ENCODE assay signal across 16 cellular contexts in genomic region chr22:46240506-46240905, GRCh38. TPM values are rescaled to one million over a fixed set of nuclear protein-coding genes. Genes with fewer than 3 reads are reported as not detected.
"Had no signal": no experiment of that assay in that cellular context is flagged by ENCODE, and none has a peak within 500 bp of the region (broad histone marks: within the 10 kb centered on the region; RNA-seq: fewer than 3 reads in every experiment).

No MANE protein-coding gene starts in this region.

- H3K4me3 ChIP-seq: cardiac muscle cell, esophagus muscularis mucosa, prostate gland, testis had no signal

- H3K4me3 Mint-ChIP-seq: activated T-cell treated with anti-CD3 and anti-CD28 coated beads, Interleukin-2, amount 50 U/mL, for 72 hours; nephron had no signal

- H3K9me3 Mint-ChIP-seq: activated T-cell treated with anti-CD3 and anti-CD28 coated beads, Interleukin-2, amount 50 U/mL, for 72 hours; memory B cell; nephron had no signal

- DNase-seq: activated CD4-positive, CD25-positive, alpha-beta regulatory T cell; activated gamma-delta T cell treated with Interleukin-2 at 50 U/mL for 16 hours; activated T-cell treated with anti-CD3 and anti-CD28 coated beads, Interleukin-2, amount 50 U/mL, for 72 hours; foreskin fibroblast; glutamatergic neuron; left colon; occipital lobe; stimulated activated CD4-positive, alpha-beta T cell treated with anti-CD3 and anti-CD28 coated beads, Interleukin-2, amount 100 ng/mL, for 24 hours; stimulated activated naive CD8-positive, alpha-beta T cell treated with anti-CD3 and anti-CD28 coated beads, Interleukin-15, Interleukin-2, amounts not matched to agents 100 U/mL and 50 U/mL, for 24 hours; testis had no signal

- H3K36me3 ChIP-seq: prostate gland had no signal

- H3K9me3 ChIP-seq: esophagus muscularis mucosa, prostate gland, testis had no signal

- H3K27me3 ChIP-seq: cardiac muscle cell, esophagus muscularis mucosa, testis had no signal

- H3K27me3 Mint-ChIP-seq: memory B cell had no signal

- H3K4me1 ChIP-seq: prostate gland had no signal

- H3K27ac Mint-ChIP-seq: activated T-cell treated with anti-CD3 and anti-CD28 coated beads, Interleukin-2, amount 50 U/mL, for 72 hours; nephron had no signal

- ATAC-seq: activated T-cell treated with anti-CD3 and anti-CD28 coated beads, Interleukin-2, amount 50 U/mL, for 72 hours; sciatic nerve; stimulated activated naive CD8-positive, alpha-beta T cell treated with anti-CD3 and anti-CD28 coated beads, Interleukin-15, Interleukin-2, amounts not matched to agents 100 U/mL and 50 U/mL, for 24 hours had no signal

RNA-seq across cellular contexts. Expression of gene PKDREJ, which starts 22.6 kb away (rescaled TPM):
- total RNA-seq: activated T-cell treated with anti-CD3 and anti-CD28 coated beads, Interleukin-2, amount 50 U/mL, for 72 hours had no signal
